In genomic region chr1:8207202-8207601, GRCh38 we compare ENCODE assay signal across 1 cellular context.
TF ChIP-seq lines count a peak whose summit lies in the region.

No MANE protein-coding gene starts in this region.

TF ChIP-seq in GM23338, 12 proteins besides CTCF, POLR2A, EP300 and RAD21 (continued from another document):
- no peak for TF ChIP-seq CREB1 (CRISPR knock-in tag; IDR thresholded peaks at IDR 0.05; ENCODE audit: low read depth)
- TF ChIP-seq STAT1 (IDR thresholded peaks at IDR 0.05; ENCODE audit: unreplicated experiment) = no peak
- TF ChIP-seq EZH2 (IDR thresholded peaks at IDR 0.05; ENCODE audit: low read depth, unreplicated experiment) = no peak
- no peak for TF ChIP-seq ZNF331 (CRISPR knock-in tag; IDR thresholded peaks at IDR 0.05; ENCODE audit: low read depth)
- no peak for TF ChIP-seq ZNF114 (CRISPR knock-in tag; IDR thresholded peaks at IDR 0.05)
- TF ChIP-seq ZNF462 (CRISPR knock-in tag; IDR thresholded peaks at IDR 0.05) = no peak
- no peak for TF ChIP-seq JUNB (IDR thresholded peaks at IDR 0.05; ENCODE audit: unreplicated experiment)
- TF ChIP-seq REST (IDR thresholded peaks at IDR 0.05; ENCODE audit: unreplicated experiment) = no peak
